14 cellular contexts compared by ENCODE assay signal in the genomic region with DNA sequence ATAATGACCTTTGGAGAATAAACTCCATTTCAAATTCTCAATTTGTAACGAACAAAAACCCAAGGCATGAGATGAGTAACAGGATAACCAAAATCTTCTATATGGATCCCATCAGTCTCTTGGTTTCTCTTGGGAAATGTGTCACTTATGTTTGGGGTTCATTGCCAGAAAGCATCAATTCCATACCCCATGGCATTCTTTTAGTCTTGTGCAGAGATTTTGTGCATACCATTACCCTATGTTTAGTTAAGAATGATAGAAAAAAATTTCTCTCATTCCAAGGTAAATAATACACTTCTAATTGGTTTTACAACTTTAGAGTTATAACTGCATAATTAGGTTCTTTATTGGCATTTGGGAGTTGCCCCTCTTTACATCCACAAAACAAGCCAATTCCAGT.
"Had no signal": no experiment of that assay in that cellular context is flagged by ENCODE, and none has a peak within 500 bp of the region (broad histone marks: within the 10 kb centered on the region; RNA-seq: fewer than 3 reads in every experiment).

No MANE protein-coding gene starts in this region.

- H3K4me1 ChIP-seq: SJSA1 had no signal

- DNase-seq: Karpas-422, KG1, MG63, NCI-H1417 treated with DMSO at 0.1 percent for 48 hours, NCI-H1930, NCI-H226, NCI-H510A, NCI-H524 treated with DMSO at 0.1 percent for 48 hours, NCI-H774, Right ventricle myocardium superior, RPMI8226, SIG-M5 had no signal

- H3K36me3 ChIP-seq: MG63, SJSA1 had no signal

- H3K9me3 ChIP-seq: MG63, SJSA1 had no signal

- H3K27ac ChIP-seq: SJSA1, SK-N-MC had no signal

- H3K4me3 ChIP-seq: MG63, SJSA1, SK-N-MC had no signal

- H3K27me3 ChIP-seq: MG63, SJSA1 had no signal
